Comparison of ENCODE assay signal across 8 cellular contexts in the genomic region with DNA sequence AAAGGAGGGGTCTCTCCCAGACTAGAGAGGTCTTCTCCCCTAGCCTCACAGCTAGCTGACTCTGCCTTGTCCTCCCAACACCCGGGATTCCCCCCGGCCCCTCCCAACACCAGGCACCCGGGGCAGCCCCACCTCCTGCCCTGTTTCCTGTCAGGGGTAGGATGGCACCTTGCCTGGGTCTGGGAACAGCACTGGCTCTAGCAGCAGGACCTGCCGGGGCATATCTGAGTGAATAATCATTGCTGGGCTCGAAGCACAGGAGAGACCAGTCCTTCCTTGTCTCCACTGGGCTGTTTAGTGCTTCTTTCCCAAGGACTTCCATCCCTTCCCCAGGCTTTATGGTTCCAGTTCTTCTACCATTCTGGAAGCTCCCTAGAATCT. TPM values are rescaled to one million over a fixed set of nuclear protein-coding genes. Genes with fewer than 3 reads are reported as not detected.
DNase-seq lines count a peak whose midpoint lies in the region; ATAC-seq and TF ChIP-seq lines count a peak whose summit lies in the region.
"Had no signal": no experiment of that assay in that cellular context is flagged by ENCODE, and none has a peak within 500 bp of the region (broad histone marks: within the 10 kb centered on the region; RNA-seq: fewer than 3 reads in every experiment).

No MANE protein-coding gene starts in this region.

- H3K9me3 Mint-ChIP-seq in brain, result no peaks in the 10 kb centered on the region
- H3K9me3 Mint-ChIP-seq: activated naive CD4-positive, alpha-beta T cell treated with anti-CD3 and anti-CD28 coated beads, Interleukin-2, amount 50 U/mL, for 72 hours had no signal

- H3K27ac ChIP-seq in left lung, result peak overlapping the region; percentile 45 to 62

- no peaks in the 10 kb centered on the region for H3K27me3 ChIP-seq in left lung

- DNase-seq in AG08395 (ENCODE audit: low spot score), result peak; percentile 20
- peak in 1 of 2 donors; percentile 46 for DNase-seq in left lung
- DNase-seq in RKO (ENCODE audit: low spot score), result no peak
- DNase-seq: HCEC 1CT had no signal

- peaks cover 0 to 11% of the 10 kb centered on the region in 2 donors for H3K36me3 ChIP-seq in left lung

- intact Hi-C loops in left lung (cut with DNase I), result no loop called here

- peak; percentile 68 for ATAC-seq in left lung
- no peak for ATAC-seq in HG02763 (IDR thresholded peaks at IDR 0.05; ENCODE audit: unreplicated experiment)
- no peak for ATAC-seq in HG02938 (IDR thresholded peaks at IDR 0.05; ENCODE audit: unreplicated experiment)

- H3K4me1 ChIP-seq in left lung, result peaks cover 8 to 42% of the 10 kb centered on the region in 2 donors

- H3K4me3 Mint-ChIP-seq in brain, result no peak overlapping the region

- H3K27ac Mint-ChIP-seq in brain, result peak overlapping the region in 4 of 5 experiments; percentile 50 to 88 (median 82)
- H3K27ac Mint-ChIP-seq: activated naive CD4-positive, alpha-beta T cell treated with anti-CD3 and anti-CD28 coated beads, Interleukin-2, amount 50 U/mL, for 72 hours had no signal

- peak overlapping the region in 1 of 2 donors; percentile 18 for H3K4me3 ChIP-seq in left lung

- no peaks in the 10 kb centered on the region for H3K9me3 ChIP-seq in left lung

- H3K27me3 Mint-ChIP-seq in brain, result no peaks in the 10 kb centered on the region

- H3K36me3 Mint-ChIP-seq in brain, result peaks cover 28% of the 10 kb centered on the region
- H3K36me3 Mint-ChIP-seq: activated naive CD4-positive, alpha-beta T cell treated with anti-CD3 and anti-CD28 coated beads, Interleukin-2, amount 50 U/mL, for 72 hours had no signal

- TF ChIP-seq CTCF in brain (conservative IDR thresholded peaks at IDR 0.05), result no peak
- no peak for TF ChIP-seq CTCF in left lung (IDR thresholded peaks at IDR 0.05)

- H3K4me1 Mint-ChIP-seq in brain, result peaks cover 46% of the 10 kb centered on the region

RNA-seq across cellular contexts. Expression of gene MINK1, which starts 25.7 kb away (rescaled TPM):
- 61.8 TPM for polyA plus RNA-seq in brain (ENCODE audit: insufficient read depth, low read depth, low replicate concordance)
- 10 to 100 TPM; 84.1 to 85.4 TPM for total RNA-seq in left lung

RNA-seq across cellular contexts. Expression of gene C17orf107, which starts 40.5 kb away (rescaled TPM):
- 5.3 TPM for polyA plus RNA-seq in brain (ENCODE audit: insufficient read depth, low read depth, low replicate concordance)
- 1 to 10 TPM; 2.0 to 5.3 TPM for total RNA-seq in left lung

RNA-seq across cellular contexts. Expression of gene CHRNE, which starts 44.0 kb away (rescaled TPM):
- 1.5 TPM for polyA plus RNA-seq in brain (ENCODE audit: insufficient read depth, low read depth, low replicate concordance)
- 1 to 10 TPM; 2.9 to 4.9 TPM for total RNA-seq in left lung

RNA-seq across cellular contexts. Expression of gene PLD2, which starts 51.9 kb away (rescaled TPM):
- 14.0 TPM for polyA plus RNA-seq in brain (ENCODE audit: insufficient read depth, low read depth, low replicate concordance)
- total RNA-seq in left lung, result 10 to 100 TPM; 30.0 to 34.7 TPM
